ENCODE assay signal across 11 cellular contexts in the genomic region with DNA sequence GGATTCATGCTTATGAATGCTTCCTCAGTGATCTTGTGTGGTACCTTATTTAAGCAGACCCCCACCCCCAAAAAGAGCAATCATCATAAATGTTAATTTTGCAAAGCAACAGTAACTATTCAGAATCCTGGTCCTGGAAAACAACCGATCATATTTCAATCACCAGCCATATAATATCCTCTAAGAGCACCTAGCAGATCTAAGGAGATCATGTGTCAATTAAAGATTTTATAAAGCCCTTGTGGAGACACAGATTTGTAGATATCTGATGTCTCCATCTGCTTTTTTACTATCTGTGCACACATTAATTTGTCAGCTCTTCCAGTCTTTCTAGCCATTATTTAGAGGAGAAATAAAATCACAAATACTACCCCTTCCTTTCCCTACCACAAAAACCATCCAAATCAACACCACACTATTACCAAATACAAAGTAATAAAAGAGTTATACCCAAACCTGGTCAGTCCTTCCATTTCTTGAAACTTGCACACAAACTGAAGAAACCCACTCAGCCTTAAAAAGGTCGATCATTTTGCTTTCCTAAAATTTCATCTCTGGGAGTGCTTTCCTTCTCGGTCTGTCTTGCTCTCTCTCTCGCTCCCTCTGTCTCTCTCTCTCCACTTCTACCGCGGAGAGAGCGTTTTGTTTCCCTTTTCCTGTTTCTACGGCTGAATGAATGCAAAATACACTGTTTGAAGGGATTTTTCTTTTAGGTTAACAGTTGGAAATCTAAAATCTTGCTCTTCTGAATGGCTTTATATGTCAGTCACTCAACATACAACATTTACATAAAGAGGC.
DNase-seq lines count a peak whose midpoint lies in the region; ATAC-seq, FAIRE-seq and TF ChIP-seq lines count a peak whose summit lies in the region.
"Had no signal": no experiment of that assay in that cellular context is flagged by ENCODE, and none has a peak within 500 bp of the region (broad histone marks: within the 10 kb centered on the region; RNA-seq: fewer than 3 reads in every experiment).

No MANE protein-coding gene starts in this region.

- peaks cover 0 to 2% (median 0%) of the 10 kb centered on the region in 5 experiments for H3K9me3 Mint-ChIP-seq in brain
- H3K9me3 Mint-ChIP-seq: CD4-positive, alpha-beta memory T cell had no signal

- H3K27me3 ChIP-seq in heart left ventricle = no peaks in the 10 kb centered on the region

- H3K27me3 Mint-ChIP-seq in brain = peaks cover 5% of the 10 kb centered on the region

- H3K36me3 Mint-ChIP-seq in brain = peaks cover 12% of the 10 kb centered on the region
- H3K36me3 Mint-ChIP-seq: CD4-positive, alpha-beta memory T cell; naive thymus-derived CD4-positive, alpha-beta T cell had no signal

- H3K4me3 ChIP-seq in heart left ventricle = peak overlapping the region in 6 of 12 donors; percentile 6 to 32 (median 20)

- H3K4me3 Mint-ChIP-seq in brain = peak overlapping the region; percentile 75 to 94 (median 78)
- H3K4me3 Mint-ChIP-seq: naive thymus-derived CD4-positive, alpha-beta T cell had no signal

- ATAC-seq in heart left ventricle (no peak), Right ventricle myocardium superior (ENCODE audit: poor library complexity) (no peak)
- ATAC-seq: naive thymus-derived CD4-positive, alpha-beta T cell had no signal

- no peak for TF ChIP-seq CTCF in D721Med (IDR thresholded peaks at IDR 0.05; ENCODE audit: insufficient read depth, missing control alignments)
- TF ChIP-seq CTCF in brain (conservative IDR thresholded peaks at IDR 0.05) = no peak
- TF ChIP-seq CTCF in heart left ventricle (IDR thresholded peaks at IDR 0.05) = no peak

- 45 to 48% (median 47%) methylated on average over 8 of the region's 8 CpGs for WGBS in heart left ventricle, 4 donors

- no peak for TF ChIP-seq POLR2A in heart left ventricle (IDR thresholded peaks at IDR 0.05)

- FAIRE-seq in D721Med (lab: Jason Lieb, UNC) (peak; percentile 94), urothelium cell line (lab: Jason Lieb, UNC) (no peak)

- H3K27ac ChIP-seq in heart left ventricle = no peak overlapping the region

- no peaks in the 10 kb centered on the region for H3K36me3 ChIP-seq in heart left ventricle

- DNase-seq in D721Med (ENCODE audit: insufficient read length, low spot score) (no peak), NCI-H187 treated with DMSO at 0.1 percent for 48 hours (lab: John Stamatoyannopoulos, UW) (peak; percentile 25), midbrain (lab: John Stamatoyannopoulos, UW) (peak; percentile 29), heart left ventricle (no peak), urothelium cell line (ENCODE audit: low spot score) (no peak), Right ventricle myocardium superior (no peak)
- DNase-seq in stimulated activated naive CD4-positive, alpha-beta T cell (lab: John Stamatoyannopoulos, UW) = no peak
- DNase-seq: CD4-positive, alpha-beta memory T cell; naive thymus-derived CD4-positive, alpha-beta T cell; NCI-H1694 treated with DMSO at 0.1 percent for 48 hours had no signal

- H3K4me1 Mint-ChIP-seq in brain = peaks cover 53% of the 10 kb centered on the region

- H3K27ac Mint-ChIP-seq in brain = peak overlapping the region; percentile 49 to 98 (median 70)
- H3K27ac Mint-ChIP-seq: CD4-positive, alpha-beta memory T cell had no signal

- intact Hi-C loops in heart left ventricle (cut with DNase I) (loop anchor here in 8 of 10 donors (5.0 to 10.0 kb wide), 9 partner anchors 48 to 592 kb away; no protein-coding TSS in a partner anchor), Right ventricle myocardium superior (cut with DNase I) (no loop called here)

- H3K9me3 ChIP-seq in heart left ventricle = no peaks in the 10 kb centered on the region

- H3K4me1 ChIP-seq in heart left ventricle = peaks cover 0 to 40% (median 0%) of the 10 kb centered on the region in 12 donors

Comparison
In these comparisons a context has a peak if more than half of its experiments do, and no peak if none do; other contexts are left out.
1. DNase-seq: peak in NCI-H187 treated with DMSO at 0.1 percent for 48 hours (single experiment) and midbrain (single experiment); none in D721Med (single experiment), heart left ventricle (0 of 5), urothelium cell line (single experiment), Right ventricle myocardium superior (single experiment) and stimulated activated naive CD4-positive, alpha-beta T cell (0 of 6).